ENCODE assay signal across 12 cellular contexts in the genomic region with DNA sequence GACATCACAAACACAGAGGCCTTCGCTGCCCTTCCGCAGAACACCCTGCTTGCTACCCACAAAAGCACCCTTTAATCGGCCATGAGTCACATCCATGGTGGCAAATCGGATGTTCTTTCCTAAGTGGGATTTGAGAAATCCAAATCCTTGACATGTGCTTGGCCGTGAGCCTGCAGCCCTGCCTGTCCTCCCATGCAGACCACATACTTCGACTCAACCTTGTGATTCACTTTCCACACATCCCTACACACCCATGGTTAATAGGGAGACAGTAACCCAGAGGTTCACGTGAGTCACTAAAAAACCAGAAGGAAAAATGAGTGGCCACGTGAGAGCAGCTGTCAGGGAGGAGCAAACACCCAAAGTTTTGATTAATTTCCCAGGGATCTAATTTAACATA. TPM values are rescaled to one million over a fixed set of nuclear protein-coding genes. Genes with fewer than 3 reads are reported as not detected.
DNase-seq lines count a peak whose midpoint lies in the region; ATAC-seq and TF ChIP-seq lines count a peak whose summit lies in the region.
"Had no signal": no experiment of that assay in that cellular context is flagged by ENCODE, and none has a peak within 500 bp of the region (broad histone marks: within the 10 kb centered on the region; RNA-seq: fewer than 3 reads in every experiment).

No MANE protein-coding gene starts in this region.

- H3K56ac ChIP-seq in IMR-90 (ENCODE audit: extremely low read depth, insufficient read depth, low read length): no peak overlapping the region

- H3K4me3 ChIP-seq in AG04449 (ENCODE audit: low read depth, low read length) (no peak overlapping the region), IMR-90 (ENCODE audit: insufficient read depth, low read depth, low read length) (no peak overlapping the region), left lung (no peak overlapping the region), right lobe of liver (no peak overlapping the region)
- H3K4me3 ChIP-seq: GM12878, tibial artery had no signal

- TF ChIP-seq CTCF in AG04449 (IDR thresholded peaks at IDR 0.05; ENCODE audit: insufficient read depth, low read length, missing control alignments): no peak
- no peak for TF ChIP-seq CTCF in IMR-90 (conservative IDR thresholded peaks at IDR 0.05; ENCODE audit: low read depth, low read length)
- TF ChIP-seq CTCF in chondrocyte (IDR thresholded peaks at IDR 0.05): no peak
- no peak for TF ChIP-seq CTCF in left lung (IDR thresholded peaks at IDR 0.05)
- no peak for TF ChIP-seq CTCF in right lobe of liver (IDR thresholded peaks at IDR 0.05)

- H4K20me1 ChIP-seq in IMR-90 (ENCODE audit: insufficient read depth, low read length): peaks cover 24% of the 10 kb centered on the region

- peaks cover 21% of the 10 kb centered on the region for H3K9me1 ChIP-seq in IMR-90 (ENCODE audit: insufficient read depth, low read length)

- DNase-seq in AG04449 (ENCODE audit: low read depth, low spot score) (peak; percentile 96), IMR-90 (peak; percentile 99), chondrocyte (ENCODE audit: low spot score) (no peak), left lung (no peak), right lobe of liver (no peak), iPS-NIHi11 (ENCODE audit: low spot score) (no peak)
- DNase-seq: tibial artery had no signal

- 0% methylated on average over 2 of the region's 8 CpGs; no CpG with 5 or more reads in 1 of the 2 experiments for WGBS in IMR-90 (ENCODE audit: extremely low coverage in 2 of 2, insufficient read length in 1 of 2), 2 experiments
- WGBS in right lobe of liver (ENCODE audit: insufficient coverage, low coverage, low lambda C conversion rate, missing lambda C conversion rate): 80% methylated on average over 5 of the region's 8 CpGs

- no TSS peak for BruUV-seq in IMR-90 (replicated peaks; lab: Mats Ljungman, UMichigan)

- H2AFZ ChIP-seq in IMR-90 (replicated peaks; ENCODE audit: low read length, poor library complexity): peak overlapping the region; percentile 11

- no peaks in the 10 kb centered on the region for H3K27me3 Mint-ChIP-seq in chondrocyte (ENCODE audit: low read depth)

- H3K4me1 ChIP-seq in IMR-90 (ENCODE audit: control insufficient read depth, insufficient read depth, low read length) (peaks cover 14% of the 10 kb centered on the region; the same call in 1 of the 2 replicates), left lung (peaks cover 0 to 28% of the 10 kb centered on the region in 2 donors), right lobe of liver (no peaks in the 10 kb centered on the region)

- ATAC-seq in IMR-90 (ENCODE audit: low read depth): peak; percentile 88
- peak; percentile 54 for ATAC-seq in left lung
- ATAC-seq in right lobe of liver: no peak
- no peak for ATAC-seq in GM21717 (IDR thresholded peaks at IDR 0.05; ENCODE audit: unreplicated experiment)
- no peak for ATAC-seq in HG03135 (IDR thresholded peaks at IDR 0.05; ENCODE audit: unreplicated experiment)
- ATAC-seq: GM12878 had no signal

- H4K91ac ChIP-seq in IMR-90 (ENCODE audit: insufficient read depth, low read depth, low read length): no peak overlapping the region

- H3K36me3 ChIP-seq in IMR-90 (ENCODE audit: control insufficient read depth, insufficient read depth, low read length) (peaks cover 19% of the 10 kb centered on the region; the same call in 1 of the 2 replicates), left lung (peaks cover 0 to 36% of the 10 kb centered on the region in 2 donors), right lobe of liver (no peaks in the 10 kb centered on the region)

- peak; percentile 36; the same call in 1 of the 2 replicates for TF ChIP-seq RAD21 in IMR-90 (IDR thresholded peaks at IDR 0.05; ENCODE audit: low read length)

- H3K9me3 Mint-ChIP-seq in chondrocyte (ENCODE audit: low read depth): no peaks in the 10 kb centered on the region
- H3K9me3 Mint-ChIP-seq: neural crest cell had no signal

- H3K9me3 ChIP-seq in IMR-90 (ENCODE audit: control insufficient read depth, insufficient read depth, low read length) (no peaks in the 10 kb centered on the region), left lung (no peaks in the 10 kb centered on the region), right lobe of liver (no peaks in the 10 kb centered on the region)
- H3K9me3 ChIP-seq: tibial artery had no signal

- TF ChIP-seq POLR2A in IMR-90 (IDR thresholded peaks at IDR 0.05; ENCODE audit: low read depth, low read length): no peak
- TF ChIP-seq POLR2A in right lobe of liver (IDR thresholded peaks at IDR 0.05): no peak

- H2BK120ac ChIP-seq in IMR-90 (ENCODE audit: low read depth, low read length): peak overlapping the region; percentile 45; the same call in 1 of the 2 replicates

- POLR2A ChIA-PET in AG04449 (lab: Yijun Ruan, JAX): interaction anchor here (1.0 to 1.7 kb wide), 4 partner anchors 11 to 60 kb away, joined by 3 read pairs; partner anchors contain the start of gene RPS6KA2
- POLR2A ChIA-PET in IMR-90 (lab: Charles Lee; ENCODE audit: unreplicated experiment): no interaction called here

- H3K9ac ChIP-seq in IMR-90 (ENCODE audit: low read depth, low read length): no peak overlapping the region

- peak overlapping the region; percentile 74; the same call in 1 of the 2 replicates for H3K4ac ChIP-seq in IMR-90 (ENCODE audit: low read depth, low read length)

- H3K27ac Mint-ChIP-seq in chondrocyte (ENCODE audit: unreplicated experiment): peak overlapping the region; percentile 91

- peak overlapping the region; percentile 48 for H2BK5ac ChIP-seq in IMR-90 (ENCODE audit: low read depth, low read length, poor library complexity, severe bottlenecking)

- no peaks in the 10 kb centered on the region for H3K27me3 ChIP-seq in IMR-90 (ENCODE audit: control insufficient read depth, insufficient read depth, low read length)
- H3K27me3 ChIP-seq in left lung: no peaks in the 10 kb centered on the region
- H3K27me3 ChIP-seq in right lobe of liver: no peaks in the 10 kb centered on the region
- H3K27me3 ChIP-seq: tibial artery had no signal

- dilution Hi-C loops in IMR-90 (cut with HindIII; ENCODE audit: low sequenced_read_pairs, unreplicated experiment): no loop called here

- H3K18ac ChIP-seq in IMR-90 (ENCODE audit: low read depth, low read length): no peak overlapping the region

- peak overlapping the region; percentile 16 to 41; a peak in 2 of 4 replicates for H4K8ac ChIP-seq in IMR-90 (ENCODE audit: low read depth in 2 of 2, low read length in 2 of 2)

- H3K4me2 ChIP-seq in IMR-90 (ENCODE audit: low read depth, low read length): no peak overlapping the region

- H2BK20ac ChIP-seq in IMR-90 (ENCODE audit: low read depth, low read length): 0 out of 2 replicates have a peak overlapping the region, but pooled peaks have one; percentile 27

- H3K36me3 Mint-ChIP-seq in chondrocyte (ENCODE audit: low read depth): peaks cover 12% of the 10 kb centered on the region

- CTCF ChIA-PET in AG04449 (lab: Yijun Ruan, JAX) (interaction anchor here (1.1 kb wide), 1 partner anchor 102 kb away, joined by 3 read pairs; no protein-coding TSS in a partner anchor), IMR-90 (lab: Yijun Ruan, JAX) (interaction anchor here (0.8 kb wide), 2 partner anchors 54 to 137 kb away, joined by 3 read pairs; no protein-coding TSS in a partner anchor)

- no peak overlapping the region for H2AK9ac ChIP-seq in IMR-90 (replicated peaks; ENCODE audit: low read depth, low read length, poor library complexity)

- H3K14ac ChIP-seq in IMR-90 (replicated peaks; ENCODE audit: low read depth, low read length): 0 out of 2 replicates have a peak overlapping the region, but pooled peaks have one; percentile 5

- H3K27ac ChIP-seq in IMR-90 (ENCODE audit: insufficient read depth, low read length) (peak overlapping the region; percentile 10; the same call in 1 of the 2 replicates), left lung (peak overlapping the region in 1 of 2 donors; percentile 45), right lobe of liver (no peak overlapping the region)
- H3K27ac ChIP-seq: C4-2B, tibial artery had no signal

- no peak overlapping the region for H3K4me3 Mint-ChIP-seq in chondrocyte (ENCODE audit: unreplicated experiment)
- H3K4me3 Mint-ChIP-seq: neural crest cell had no signal

- in situ Hi-C loops in IMR-90 (cut with MboI; ENCODE audit: low sequenced_read_pairs): no loop called here

- H3K4me1 Mint-ChIP-seq in chondrocyte (ENCODE audit: low read depth): peaks cover 57% of the 10 kb centered on the region

- H3K23ac ChIP-seq in IMR-90 (ENCODE audit: low read depth, low read length): no peak overlapping the region

- peaks cover 13 to 55% of the 10 kb centered on the region in 2 experiments for H3K79me1 ChIP-seq in IMR-90 (ENCODE audit: low read depth in 1 of 2, low read length in 2 of 2)

- 0 out of 2 replicates have a peak overlapping the region, but pooled peaks have one; percentile 62 for H2AK5ac ChIP-seq in IMR-90 (ENCODE audit: low read depth, low read length)

- intact Hi-C loops in IMR-90 (cut with micrococcal nuclease) (no loop called here), left lung (cut with DNase I) (no loop called here), right lobe of liver (cut with DNase I) (no loop called here)

- H4K5ac ChIP-seq in IMR-90 (ENCODE audit: low read depth, low read length): no peak overlapping the region

- peak overlapping the region; percentile 73; the same call in 2 of the 3 replicates for H2BK15ac ChIP-seq in IMR-90 (ENCODE audit: low read depth, low read length)

TF ChIP-seq in IMR-90, 13 proteins besides CTCF, POLR2A, EP300 and RAD21 (continues in another document):
- no peak for TF ChIP-seq MAZ (IDR thresholded peaks at IDR 0.05; ENCODE audit: borderline replicate concordance, low read depth, low read length)
- TF ChIP-seq MAFK (IDR thresholded peaks at IDR 0.05; ENCODE audit: low read depth, low read length): no peak
- peak; percentile 72 for TF ChIP-seq CEBPB (IDR thresholded peaks at IDR 0.05; ENCODE audit: low read depth, low read length)
- no peak for TF ChIP-seq NFE2L2 (IDR thresholded peaks at IDR 0.05; ENCODE audit: low read depth, low read length)
- peak; percentile 81 for TF ChIP-seq FOS (IDR thresholded peaks at IDR 0.05; ENCODE audit: low read depth, low read length)
- 0 out of 2 replicates have a peak, but pooled peaks have one; percentile 57 for TF ChIP-seq CHD1 (IDR thresholded peaks at IDR 0.05; ENCODE audit: low read depth, low read length)

RNA-seq across cellular contexts. Expression of gene RAMACL, which starts 19.4 kb away (rescaled TPM):
- total RNA-seq in IMR-90 (2012; rRNA removed) (0.90 and 1.1 TPM in 2 replicates), chondrocyte (1.7 to 4.8 TPM (median 2.4 TPM) in 3 replicates), left lung (1 to 10 TPM; 3.2 to 6.0 TPM), right lobe of liver (1 to 10 TPM in 2 of 6 experiments, under 1 TPM in 4; 0.19 to 1.4 (median 0.65) TPM)
- 0.17 and 0.46 TPM in 2 replicates for polyA plus RNA-seq in IMR-90 (2012; rRNA removed)
- polyA plus RNA-seq in IMR-90 (2012; cell fraction: cytosol; rRNA removed): 0.02 and 0.03 TPM in 2 replicates
- 0.17 and 0.94 TPM in 2 replicates for polyA plus RNA-seq in IMR-90 (2012; cell fraction: nucleus; rRNA removed; ENCODE audit: low replicate concordance)

RNA-seq across cellular contexts. Expression of gene RPS6KA2, which starts 59.9 kb away (rescaled TPM):
- 22.2 and 26.9 TPM in 2 replicates for total RNA-seq in IMR-90 (2012; rRNA removed)
- 27.6 and 31.3 TPM in 2 replicates for polyA plus RNA-seq in IMR-90 (2012; rRNA removed)
- 22.6 and 41.6 TPM in 2 replicates for polyA plus RNA-seq in IMR-90 (2012; cell fraction: cytosol; rRNA removed)
- polyA plus RNA-seq in IMR-90 (2012; cell fraction: nucleus; rRNA removed; ENCODE audit: low replicate concordance): 23.6 and 31.1 TPM in 2 replicates
- total RNA-seq in chondrocyte: 124 to 147 TPM (median 127 TPM) in 3 replicates
- total RNA-seq in left lung: 100 to 1,000 TPM; 126 to 160 TPM
- total RNA-seq in right lobe of liver: 10 to 100 TPM in 3 of 6 experiments, 1 to 10 TPM in 3; 6.4 to 18.1 (median 11.1) TPM

Comparison
In these comparisons a context has a peak if more than half of its experiments do, and no peak if none do; other contexts are left out.
1. DNase-seq: peak in AG04449 (single experiment) and IMR-90 (single experiment); none in chondrocyte (single experiment), left lung (0 of 2), right lobe of liver (0 of 3) and iPS-NIHi11 (single experiment).
2. ATAC-seq: peak in IMR-90 (single experiment) and left lung (single experiment); none in right lobe of liver (0 of 4), GM21717 (single experiment) and HG03135 (single experiment).